ENCODE assay signal across 21 cellular contexts in genomic region chr4:172726001-172726423, GRCh38.
DNase-seq lines count a peak whose midpoint lies in the region; ATAC-seq, FAIRE-seq and TF ChIP-seq lines count a peak whose summit lies in the region.
"Had no signal": no experiment of that assay in that cellular context is flagged by ENCODE, and none has a peak within 500 bp of the region (broad histone marks: within the 10 kb centered on the region; RNA-seq: fewer than 3 reads in every experiment).

No MANE protein-coding gene starts in this region.

- no peaks in the 10 kb centered on the region for H4K20me1 ChIP-seq in astrocyte (ENCODE audit: insufficient read depth, low read length)
- no peaks in the 10 kb centered on the region for H4K20me1 ChIP-seq in HepG2 (ENCODE audit: insufficient read depth, low read length)

- POLR2A ChIA-PET in HepG2 (lab: Yijun Ruan, JAX) = no interaction called here

- H3K4me1 ChIP-seq in HUES48 (ENCODE audit: control insufficient read depth, insufficient read depth, low read length) (peaks cover 8% of the 10 kb centered on the region), astrocyte (ENCODE audit: insufficient read depth, low read length) (no peaks in the 10 kb centered on the region), HepG2 (ENCODE audit: insufficient read depth, low read length) (peaks cover 23% of the 10 kb centered on the region), stomach (peaks cover 0 to 10% (median 0%) of the 10 kb centered on the region in 4 donors)
- H3K4me1 ChIP-seq: BE2C, right atrium auricular region had no signal

- no peaks in the 10 kb centered on the region for H3K36me3 Mint-ChIP-seq in astrocyte (ENCODE audit: low read depth, unreplicated experiment)
- H3K36me3 Mint-ChIP-seq: activated naive CD8-positive, alpha-beta T cell treated with anti-CD3 and anti-CD28 coated beads for 36 hours; natural killer cell had no signal

- DNase-seq in astrocyte (ENCODE audit: low read depth) (no peak), HepG2 (ENCODE audit: low spot score) (peak; percentile 72), stomach (peak; percentile 26), sciatic nerve (ENCODE audit: low spot score) (no peak), hepatic stellate cell (ENCODE audit: low spot score) (no peak)
- DNase-seq: activated CD4-positive, alpha-beta T cell treated with anti-CD3 and anti-CD28 coated beads, Interleukin-2, amount 50 U/mL, for 48 hours; activated naive CD8-positive, alpha-beta T cell treated with anti-CD3 and anti-CD28 coated beads for 36 hours; activated T-cell treated with anti-CD3 and anti-CD28 coated beads, Interleukin-2, amount 50 U/mL, for 48 hours; BE2C; H9; natural killer cell; NCI-H1930; NCI-H510A; OCI-M1; stimulated activated CD4-positive, alpha-beta T cell treated with anti-CD3 and anti-CD28 coated beads, Interleukin-2, amount 100 ng/mL, for 48 hours had no signal

- H3K9me3 ChIP-seq in HUES48 (ENCODE audit: control insufficient read depth, insufficient read depth, low read length) (no peaks in the 10 kb centered on the region), astrocyte (ENCODE audit: insufficient read depth, low read depth, low read length) (no peaks in the 10 kb centered on the region), HepG2 (ENCODE audit: low read length) (peaks cover 9% of the 10 kb centered on the region; the same call in 1 of the 2 replicates), stomach (no peaks in the 10 kb centered on the region)
- H3K9me3 ChIP-seq: BE2C, right atrium auricular region had no signal

- no peak for TF ChIP-seq RAD21 in HepG2 (CRISPR knock-in tag; IDR thresholded peaks at IDR 0.05)

- ATAC-seq in HepG2 (peak; percentile 99), GM19324 (IDR thresholded peaks at IDR 0.05; ENCODE audit: low FRiP score, unreplicated experiment) (no peak), sciatic nerve (no peak)
- ATAC-seq: natural killer cell had no signal

- intact Hi-C loops in HepG2 (cut with micrococcal nuclease; ENCODE audit: unreplicated experiment) (no loop called here), stomach (cut with DNase I; ENCODE audit: low total_unique reads) (no loop called here), sciatic nerve (cut with DNase I) (no loop called here)

- 4% methylated on average over 11 of the region's 15 CpGs for WGBS in HepG2 (ENCODE audit: low lambda C conversion rate)
- WGBS in stomach, 5 donors = 20 to 36% (median 28%) methylated on average over 15 of the region's 15 CpGs

- H3K4me1 Mint-ChIP-seq in astrocyte (ENCODE audit: low read depth, unreplicated experiment) = no peaks in the 10 kb centered on the region
- H3K4me1 Mint-ChIP-seq: activated naive CD8-positive, alpha-beta T cell treated with anti-CD3 and anti-CD28 coated beads for 36 hours; natural killer cell had no signal

- peak in 1 of 2 experiments; percentile 58; a peak in 1 of 4 replicates for TF ChIP-seq EP300 in HepG2 (IDR thresholded peaks at IDR 0.05; ENCODE audit: low read depth in 2 of 2, low read length in 2 of 2)
- peak; percentile 63; the same call in 1 of the 2 replicates for TF ChIP-seq EP300 in HepG2 (CRISPR knock-in tag; IDR thresholded peaks at IDR 0.05; ENCODE audit: borderline replicate concordance)
- no peak for TF ChIP-seq EP300 in stomach (IDR thresholded peaks at IDR 0.05)

- H3K4me3 Mint-ChIP-seq in astrocyte (ENCODE audit: unreplicated experiment) = no peak overlapping the region
- H3K4me3 Mint-ChIP-seq: activated naive CD8-positive, alpha-beta T cell treated with anti-CD3 and anti-CD28 coated beads for 36 hours; H9; natural killer cell had no signal

- BruUV-seq in HepG2 (replicated peaks; lab: Mats Ljungman, UMichigan) = no TSS peak

- FAIRE-seq in astrocyte (lab: Jason Lieb, UNC) (no peak), HepG2 (lab: Jason Lieb, UNC) (peak; percentile 34)
- FAIRE-seq: TTC549 had no signal

- H3K4me3 ChIP-seq in HUES48 (ENCODE audit: low read depth, low read length) (no peak overlapping the region), astrocyte (ENCODE audit: insufficient read depth, low read depth, low read length) (no peak overlapping the region), HepG2 (replicated peaks in 1 of 3; ENCODE audit: insufficient read depth in 1 of 3, low read depth in 2 of 3, low read length in 3 of 3) (peak overlapping the region in 2 of 3 experiments; percentile 15 to 50; a peak in 3 of 6 replicates), stomach (no peak overlapping the region)
- H3K4me3 ChIP-seq: cardiac muscle cell, lung, right atrium auricular region had no signal

- H3K27ac Mint-ChIP-seq in astrocyte (ENCODE audit: unreplicated experiment) = no peak overlapping the region
- H3K27ac Mint-ChIP-seq: activated naive CD8-positive, alpha-beta T cell treated with anti-CD3 and anti-CD28 coated beads for 36 hours; H9; natural killer cell had no signal

- H3K27ac ChIP-seq in HUES48 (ENCODE audit: low read depth, low read length) (peak overlapping the region; percentile 60), astrocyte (ENCODE audit: low read depth, low read length) (no peak overlapping the region), HepG2 (ENCODE audit: extremely low read length, insufficient read depth, low read length) (peak overlapping the region; percentile 57), stomach (peak overlapping the region in 2 of 5 donors; percentile 27 to 49)
- H3K27ac ChIP-seq: cardiac muscle cell, right atrium auricular region had no signal

- in situ Hi-C loops in HepG2 (cut with HindIII; ENCODE audit: extremely low pct_ligation_motif_present, low pct_unique_long_range_greater_than_20kb) = no loop called here

- H3K9ac ChIP-seq in HUES48 (ENCODE audit: low read depth, low read length) (no peak overlapping the region), astrocyte (ENCODE audit: low read length) (no peak overlapping the region), HepG2 (ENCODE audit: insufficient read depth, low read depth, low read length) (no peak overlapping the region)

- TF ChIP-seq CTCF in astrocyte (IDR thresholded peaks at IDR 0.05; ENCODE audit: insufficient read depth, low read depth, low read length) = no peak
- TF ChIP-seq CTCF in HepG2 (CRISPR knock-in tag; IDR thresholded peaks at IDR 0.05) = no peak
- no peak for TF ChIP-seq CTCF in stomach (IDR thresholded peaks at IDR 0.05)

- H3K27me3 ChIP-seq in HUES48 (ENCODE audit: control insufficient read depth, insufficient read depth, low read length) = peaks cover 18% of the 10 kb centered on the region
- no peaks in the 10 kb centered on the region for H3K27me3 ChIP-seq in astrocyte (ENCODE audit: insufficient read depth, low read length)
- no peaks in the 10 kb centered on the region for H3K27me3 ChIP-seq in HepG2 (ENCODE audit: control insufficient read depth in 1 of 2, insufficient read depth in 2 of 2, low read length in 2 of 2)
- no peaks in the 10 kb centered on the region for H3K27me3 ChIP-seq in stomach
- H3K27me3 ChIP-seq: BE2C, cardiac muscle cell, right atrium auricular region had no signal

- no peaks in the 10 kb centered on the region for H3K36me3 ChIP-seq in HUES48 (ENCODE audit: control insufficient read depth, insufficient read depth, low read length)
- no peaks in the 10 kb centered on the region for H3K36me3 ChIP-seq in astrocyte (ENCODE audit: insufficient read depth, low read length)
- no peaks in the 10 kb centered on the region for H3K36me3 ChIP-seq in HepG2 (replicated peaks in 1 of 2; ENCODE audit: control insufficient read depth in 1 of 2, insufficient read depth in 2 of 2, low read length in 2 of 2)
- H3K36me3 ChIP-seq in stomach = no peaks in the 10 kb centered on the region
- H3K36me3 ChIP-seq: BE2C, cardiac muscle cell, right atrium auricular region had no signal

- CTCF ChIA-PET in HepG2 (lab: Yijun Ruan, JAX; ENCODE audit: low intra/inter-chr PET ratio, low total read pairs) = no interaction called here

- H3K79me2 ChIP-seq in astrocyte (ENCODE audit: insufficient read depth, low read length) (no peaks in the 10 kb centered on the region), HepG2 (ENCODE audit: insufficient read depth, low read length) (no peaks in the 10 kb centered on the region)

- TF ChIP-seq POLR2A in HepG2 (IDR thresholded peaks at IDR 0.05; ENCODE audit: insufficient read depth in 1 of 2, low read depth in 2 of 2, low read length in 2 of 2) (no peak), stomach (IDR thresholded peaks at IDR 0.05) (no peak)

- H3K4me2 ChIP-seq in astrocyte (ENCODE audit: low read length) (peak overlapping the region; percentile 53), HepG2 (ENCODE audit: low read depth, low read length) (peak overlapping the region; percentile 66)

- H2AFZ ChIP-seq in astrocyte (ENCODE audit: low read depth, low read length) (peak overlapping the region; percentile 17), HepG2 (ENCODE audit: low read length) (no peak overlapping the region)

- no peaks in the 10 kb centered on the region for H3K27me3 Mint-ChIP-seq in astrocyte (ENCODE audit: low read depth, unreplicated experiment)
- H3K27me3 Mint-ChIP-seq: activated naive CD8-positive, alpha-beta T cell treated with anti-CD3 and anti-CD28 coated beads for 36 hours had no signal

- H3K9me3 Mint-ChIP-seq in astrocyte (ENCODE audit: unreplicated experiment) = no peaks in the 10 kb centered on the region

TF ChIP-seq in HepG2, 621 proteins besides CTCF, POLR2A, EP300 and RAD21 (continues in another document):
- TF ChIP-seq HNF4G (IDR thresholded peaks at IDR 0.05; ENCODE audit: borderline replicate concordance, low read depth, low read length) (peak; percentile 70), HNF4G (CRISPR knock-in tag; IDR thresholded peaks at IDR 0.05; ENCODE audit: borderline replicate concordance, low read depth) (0 out of 2 replicates have a peak, but pooled peaks have one; percentile 19), SOX6 (IDR thresholded peaks at IDR 0.05) (no peak), SOX6 (CRISPR knock-in tag; IDR thresholded peaks at IDR 0.05) (peak; percentile 47; the same call in 1 of the 2 replicates), HHEX (CRISPR knock-in tag; IDR thresholded peaks at IDR 0.05) (peak; percentile 60)
- TF ChIP-seq, protein P1, sequence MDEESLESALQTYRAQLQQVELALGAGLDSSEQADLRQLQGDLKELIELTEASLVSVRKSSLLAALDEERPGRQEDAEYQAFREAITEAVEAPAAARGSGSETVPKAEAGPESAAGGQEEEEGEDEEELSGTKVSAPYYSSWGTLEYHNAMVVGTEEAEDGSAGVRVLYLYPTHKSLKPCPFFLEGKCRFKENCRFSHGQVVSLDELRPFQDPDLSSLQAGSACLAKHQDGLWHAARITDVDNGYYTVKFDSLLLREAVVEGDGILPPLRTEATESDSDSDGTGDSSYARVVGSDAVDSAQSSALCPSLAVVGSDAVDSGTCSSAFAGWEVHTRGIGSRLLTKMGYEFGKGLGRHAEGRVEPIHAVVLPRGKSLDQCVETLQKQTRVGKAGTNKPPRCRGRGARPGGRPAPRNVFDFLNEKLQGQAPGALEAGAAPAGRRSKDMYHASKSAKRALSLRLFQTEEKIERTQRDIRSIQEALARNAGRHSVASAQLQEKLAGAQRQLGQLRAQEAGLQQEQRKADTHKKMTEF (CRISPR knock-in tag; IDR thresholded peaks at IDR 0.05) = peak; percentile 57; the same call in 1 of the 2 replicates

Comparison
In these comparisons a context has a peak if more than half of its experiments do, and no peak if none do; other contexts are left out.
1. H3K4me3 ChIP-seq: peak in HepG2 (2 of 3); none in HUES48 (single experiment), astrocyte (single experiment) and stomach (0 of 4).
2. DNase-seq: peak in HepG2 (single experiment) and stomach (single experiment); none in astrocyte (single experiment), sciatic nerve (single experiment) and hepatic stellate cell (single experiment).